Comparison of ENCODE assay signal across 12 cellular contexts in genomic region chr3:128485283-128486156, GRCh38. TPM values are rescaled to one million over a fixed set of nuclear protein-coding genes. Genes with fewer than 3 reads are reported as not detected.
A peak's percentile ranks its signal among the peaks of the same experiment; 100 is the strongest.
DNase-seq lines count a peak whose midpoint lies in the region; ATAC-seq, FAIRE-seq and TF ChIP-seq lines count a peak whose summit lies in the region.
"Had no signal": no experiment of that assay in that cellular context is flagged by ENCODE, and none has a peak within 500 bp of the region (broad histone marks: within the 10 kb centered on the region; RNA-seq: fewer than 3 reads in every experiment).

No MANE protein-coding gene starts in this region.

- H3K4me3 Mint-ChIP-seq in endothelial cell (ENCODE audit: unreplicated experiment) (peak overlapping the region; percentile 56), nephron (peak overlapping the region; percentile 67 to 79 (median 79))

- H3K4me3 ChIP-seq in AG10803 (ENCODE audit: low read length) = peak overlapping the region; percentile 79

- DNase-seq in AG10803 (ENCODE audit: low read depth) (no peak), HTR-8/SVneo (ENCODE audit: insufficient read length, low spot score) (no peak), endothelial cell (ENCODE audit: low spot score) (no peak), urothelium cell line (ENCODE audit: low spot score) (no peak)
- no peak for DNase-seq in activated CD8-positive, alpha-beta memory T cell treated with anti-CD3 and anti-CD28 coated beads for 24 hours
- DNase-seq: effector CD4-positive, alpha-beta T cell; NCI-H2081 had no signal

- FAIRE-seq in HTR-8/SVneo (lab: Jason Lieb, UNC) (peak; percentile 74), urothelium cell line (lab: Jason Lieb, UNC) (no peak)
- FAIRE-seq: RCC 7860 had no signal

- H3K36me3 Mint-ChIP-seq in endothelial cell (ENCODE audit: low read depth, unreplicated experiment) (peaks cover 24% of the 10 kb centered on the region), nephron (ENCODE audit: low read depth) (peaks cover 14% of the 10 kb centered on the region)

- H3K27me3 Mint-ChIP-seq in endothelial cell (ENCODE audit: unreplicated experiment) (peaks cover 17% of the 10 kb centered on the region), nephron (ENCODE audit: low read depth) (peaks cover 98% of the 10 kb centered on the region)

- H3K4me1 Mint-ChIP-seq in endothelial cell (ENCODE audit: unreplicated experiment) = peaks cover 50% of the 10 kb centered on the region
- peaks cover 46% of the 10 kb centered on the region for H3K4me1 Mint-ChIP-seq in nephron

- H3K9me3 Mint-ChIP-seq in endothelial cell (ENCODE audit: unreplicated experiment) (no peaks in the 10 kb centered on the region), nephron (no peaks in the 10 kb centered on the region)

- TF ChIP-seq CTCF in AG10803 (conservative IDR thresholded peaks at IDR 0.05; ENCODE audit: low read length) = no peak
- no peak for TF ChIP-seq CTCF in endothelial cell (IDR thresholded peaks at IDR 0.05; ENCODE audit: unreplicated experiment)
- TF ChIP-seq CTCF in nephron (IDR thresholded peaks at IDR 0.05; ENCODE audit: unreplicated experiment in 3 of 3) = no peak

- H3K27ac Mint-ChIP-seq in endothelial cell (ENCODE audit: unreplicated experiment) (no peak overlapping the region), nephron (peak overlapping the region in 2 of 3 experiments; percentile 24 to 49)

- ATAC-seq in GM19328 (IDR thresholded peaks at IDR 0.05; ENCODE audit: unreplicated experiment) (no peak), GM19463 (IDR thresholded peaks at IDR 0.05; ENCODE audit: unreplicated experiment) (no peak)

RNA-seq across cellular contexts. Expression of gene GATA2, which starts 7.5 kb away (rescaled TPM):
- total RNA-seq in endothelial cell (ENCODE audit: unreplicated experiment) = 37.9 TPM

RNA-seq across cellular contexts. Expression of gene DNAJB8, which starts 18.8 kb away (rescaled TPM):
- not detected for total RNA-seq in endothelial cell (ENCODE audit: unreplicated experiment)
- total RNA-seq: HT1080 had no signal
